Comparison of ENCODE assay signal across 1 cellular context in genomic region chr1:43770111-43770510, GRCh38.
TF ChIP-seq lines count a peak whose summit lies in the region.

No MANE protein-coding gene starts in this region.

TF ChIP-seq in GM12878, 131 proteins besides CTCF, POLR2A, EP300 and RAD21 (continued from another document):
- TF ChIP-seq, protein P1, sequence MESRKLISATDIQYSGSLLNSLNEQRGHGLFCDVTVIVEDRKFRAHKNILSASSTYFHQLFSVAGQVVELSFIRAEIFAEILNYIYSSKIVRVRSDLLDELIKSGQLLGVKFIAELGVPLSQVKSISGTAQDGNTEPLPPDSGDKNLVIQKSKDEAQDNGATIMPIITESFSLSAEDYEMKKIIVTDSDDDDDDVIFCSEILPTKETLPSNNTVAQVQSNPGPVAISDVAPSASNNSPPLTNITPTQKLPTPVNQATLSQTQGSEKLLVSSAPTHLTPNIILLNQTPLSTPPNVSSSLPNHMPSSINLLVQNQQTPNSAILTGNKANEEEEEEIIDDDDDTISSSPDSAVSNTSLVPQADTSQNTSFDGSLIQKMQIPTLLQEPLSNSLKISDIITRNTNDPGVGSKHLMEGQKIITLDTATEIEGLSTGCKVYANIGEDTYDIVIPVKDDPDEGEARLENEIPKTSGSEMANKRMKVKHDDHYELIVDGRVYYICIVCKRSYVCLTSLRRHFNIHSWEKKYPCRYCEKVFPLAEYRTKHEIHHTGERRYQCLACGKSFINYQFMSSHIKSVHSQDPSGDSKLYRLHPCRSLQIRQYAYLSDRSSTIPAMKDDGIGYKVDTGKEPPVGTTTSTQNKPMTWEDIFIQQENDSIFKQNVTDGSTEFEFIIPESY (IDR thresholded peaks at IDR 0.05), result no peak
- TF ChIP-seq ATF7 (IDR thresholded peaks at IDR 0.05; ENCODE audit: low read depth) (no peak), MXI1 (IDR thresholded peaks at IDR 0.05; ENCODE audit: low read depth, low read length) (no peak), USF1 (IDR thresholded peaks at IDR 0.05; ENCODE audit: borderline replicate concordance, extremely low read length, insufficient read depth, low read depth, low read length) (no peak), CBFB (IDR thresholded peaks at IDR 0.05; ENCODE audit: low read depth) (no peak), CBX3 (IDR thresholded peaks at IDR 0.05; ENCODE audit: borderline replicate concordance, low read depth) (no peak), POLR2AphosphoS5 (IDR thresholded peaks at IDR 0.05; ENCODE audit: low read length) (no peak), ZBTB40 (IDR thresholded peaks at IDR 0.05; ENCODE audit: borderline replicate concordance) (no peak), MTA3 (IDR thresholded peaks at IDR 0.05; ENCODE audit: borderline replicate concordance, low read length) (no peak), ZNF217 (IDR thresholded peaks at IDR 0.05) (no peak)
- TF ChIP-seq, protein P2, sequence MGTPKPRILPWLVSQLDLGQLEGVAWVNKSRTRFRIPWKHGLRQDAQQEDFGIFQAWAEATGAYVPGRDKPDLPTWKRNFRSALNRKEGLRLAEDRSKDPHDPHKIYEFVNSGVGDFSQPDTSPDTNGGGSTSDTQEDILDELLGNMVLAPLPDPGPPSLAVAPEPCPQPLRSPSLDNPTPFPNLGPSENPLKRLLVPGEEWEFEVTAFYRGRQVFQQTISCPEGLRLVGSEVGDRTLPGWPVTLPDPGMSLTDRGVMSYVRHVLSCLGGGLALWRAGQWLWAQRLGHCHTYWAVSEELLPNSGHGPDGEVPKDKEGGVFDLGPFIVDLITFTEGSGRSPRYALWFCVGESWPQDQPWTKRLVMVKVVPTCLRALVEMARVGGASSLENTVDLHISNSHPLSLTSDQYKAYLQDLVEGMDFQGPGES (IDR thresholded peaks at IDR 0.05), result no peak
- TF ChIP-seq, protein P3, sequence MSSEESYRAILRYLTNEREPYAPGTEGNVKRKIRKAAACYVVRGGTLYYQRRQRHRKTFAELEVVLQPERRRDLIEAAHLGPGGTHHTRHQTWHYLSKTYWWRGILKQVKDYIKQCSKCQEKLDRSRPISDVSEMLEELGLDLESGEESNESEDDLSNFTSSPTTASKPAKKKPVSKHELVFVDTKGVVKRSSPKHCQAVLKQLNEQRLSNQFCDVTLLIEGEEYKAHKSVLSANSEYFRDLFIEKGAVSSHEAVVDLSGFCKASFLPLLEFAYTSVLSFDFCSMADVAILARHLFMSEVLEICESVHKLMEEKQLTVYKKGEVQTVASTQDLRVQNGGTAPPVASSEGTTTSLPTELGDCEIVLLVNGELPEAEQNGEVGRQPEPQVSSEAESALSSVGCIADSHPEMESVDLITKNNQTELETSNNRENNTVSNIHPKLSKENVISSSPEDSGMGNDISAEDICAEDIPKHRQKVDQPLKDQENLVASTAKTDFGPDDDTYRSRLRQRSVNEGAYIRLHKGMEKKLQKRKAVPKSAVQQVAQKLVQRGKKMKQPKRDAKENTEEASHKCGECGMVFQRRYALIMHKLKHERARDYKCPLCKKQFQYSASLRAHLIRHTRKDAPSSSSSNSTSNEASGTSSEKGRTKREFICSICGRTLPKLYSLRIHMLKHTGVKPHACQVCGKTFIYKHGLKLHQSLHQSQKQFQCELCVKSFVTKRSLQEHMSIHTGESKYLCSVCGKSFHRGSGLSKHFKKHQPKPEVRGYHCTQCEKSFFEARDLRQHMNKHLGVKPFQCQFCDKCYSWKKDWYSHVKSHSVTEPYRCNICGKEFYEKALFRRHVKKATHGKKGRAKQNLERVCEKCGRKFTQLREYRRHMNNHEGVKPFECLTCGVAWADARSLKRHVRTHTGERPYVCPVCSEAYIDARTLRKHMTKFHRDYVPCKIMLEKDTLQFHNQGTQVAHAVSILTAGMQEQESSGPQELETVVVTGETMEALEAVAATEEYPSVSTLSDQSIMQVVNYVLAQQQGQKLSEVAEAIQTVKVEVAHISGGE (CRISPR knock-in tag; IDR thresholded peaks at IDR 0.05), result no peak
- TF ChIP-seq, protein P4, sequence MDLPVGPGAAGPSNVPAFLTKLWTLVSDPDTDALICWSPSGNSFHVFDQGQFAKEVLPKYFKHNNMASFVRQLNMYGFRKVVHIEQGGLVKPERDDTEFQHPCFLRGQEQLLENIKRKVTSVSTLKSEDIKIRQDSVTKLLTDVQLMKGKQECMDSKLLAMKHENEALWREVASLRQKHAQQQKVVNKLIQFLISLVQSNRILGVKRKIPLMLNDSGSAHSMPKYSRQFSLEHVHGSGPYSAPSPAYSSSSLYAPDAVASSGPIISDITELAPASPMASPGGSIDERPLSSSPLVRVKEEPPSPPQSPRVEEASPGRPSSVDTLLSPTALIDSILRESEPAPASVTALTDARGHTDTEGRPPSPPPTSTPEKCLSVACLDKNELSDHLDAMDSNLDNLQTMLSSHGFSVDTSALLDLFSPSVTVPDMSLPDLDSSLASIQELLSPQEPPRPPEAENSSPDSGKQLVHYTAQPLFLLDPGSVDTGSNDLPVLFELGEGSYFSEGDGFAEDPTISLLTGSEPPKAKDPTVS (IDR thresholded peaks at IDR 0.05; ENCODE audit: low read depth, low read length), result no peak
- TF ChIP-seq, protein P5, sequence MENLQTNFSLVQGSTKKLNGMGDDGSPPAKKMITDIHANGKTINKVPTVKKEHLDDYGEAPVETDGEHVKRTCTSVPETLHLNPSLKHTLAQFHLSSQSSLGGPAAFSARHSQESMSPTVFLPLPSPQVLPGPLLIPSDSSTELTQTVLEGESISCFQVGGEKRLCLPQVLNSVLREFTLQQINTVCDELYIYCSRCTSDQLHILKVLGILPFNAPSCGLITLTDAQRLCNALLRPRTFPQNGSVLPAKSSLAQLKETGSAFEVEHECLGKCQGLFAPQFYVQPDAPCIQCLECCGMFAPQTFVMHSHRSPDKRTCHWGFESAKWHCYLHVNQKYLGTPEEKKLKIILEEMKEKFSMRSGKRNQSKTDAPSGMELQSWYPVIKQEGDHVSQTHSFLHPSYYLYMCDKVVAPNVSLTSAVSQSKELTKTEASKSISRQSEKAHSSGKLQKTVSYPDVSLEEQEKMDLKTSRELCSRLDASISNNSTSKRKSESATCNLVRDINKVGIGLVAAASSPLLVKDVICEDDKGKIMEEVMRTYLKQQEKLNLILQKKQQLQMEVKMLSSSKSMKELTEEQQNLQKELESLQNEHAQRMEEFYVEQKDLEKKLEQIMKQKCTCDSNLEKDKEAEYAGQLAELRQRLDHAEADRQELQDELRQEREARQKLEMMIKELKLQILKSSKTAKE (IDR thresholded peaks at IDR 0.05; ENCODE audit: low read depth, poor library complexity, severe bottlenecking), result no peak
